In genomic region chr20:62926229-62927127, GRCh38 we compare ENCODE assay signal across 1 cellular context.
A peak's percentile ranks its signal among the peaks of the same experiment; 100 is the strongest.
TF ChIP-seq lines count a peak whose summit lies in the region.

TSS of gene DIDO1 (minus strand) at chr20:62926505.

TF ChIP-seq in Ishikawa, 13 proteins besides CTCF, POLR2A, EP300 and RAD21 (continued from another document):
- TF ChIP-seq, protein P1, sequence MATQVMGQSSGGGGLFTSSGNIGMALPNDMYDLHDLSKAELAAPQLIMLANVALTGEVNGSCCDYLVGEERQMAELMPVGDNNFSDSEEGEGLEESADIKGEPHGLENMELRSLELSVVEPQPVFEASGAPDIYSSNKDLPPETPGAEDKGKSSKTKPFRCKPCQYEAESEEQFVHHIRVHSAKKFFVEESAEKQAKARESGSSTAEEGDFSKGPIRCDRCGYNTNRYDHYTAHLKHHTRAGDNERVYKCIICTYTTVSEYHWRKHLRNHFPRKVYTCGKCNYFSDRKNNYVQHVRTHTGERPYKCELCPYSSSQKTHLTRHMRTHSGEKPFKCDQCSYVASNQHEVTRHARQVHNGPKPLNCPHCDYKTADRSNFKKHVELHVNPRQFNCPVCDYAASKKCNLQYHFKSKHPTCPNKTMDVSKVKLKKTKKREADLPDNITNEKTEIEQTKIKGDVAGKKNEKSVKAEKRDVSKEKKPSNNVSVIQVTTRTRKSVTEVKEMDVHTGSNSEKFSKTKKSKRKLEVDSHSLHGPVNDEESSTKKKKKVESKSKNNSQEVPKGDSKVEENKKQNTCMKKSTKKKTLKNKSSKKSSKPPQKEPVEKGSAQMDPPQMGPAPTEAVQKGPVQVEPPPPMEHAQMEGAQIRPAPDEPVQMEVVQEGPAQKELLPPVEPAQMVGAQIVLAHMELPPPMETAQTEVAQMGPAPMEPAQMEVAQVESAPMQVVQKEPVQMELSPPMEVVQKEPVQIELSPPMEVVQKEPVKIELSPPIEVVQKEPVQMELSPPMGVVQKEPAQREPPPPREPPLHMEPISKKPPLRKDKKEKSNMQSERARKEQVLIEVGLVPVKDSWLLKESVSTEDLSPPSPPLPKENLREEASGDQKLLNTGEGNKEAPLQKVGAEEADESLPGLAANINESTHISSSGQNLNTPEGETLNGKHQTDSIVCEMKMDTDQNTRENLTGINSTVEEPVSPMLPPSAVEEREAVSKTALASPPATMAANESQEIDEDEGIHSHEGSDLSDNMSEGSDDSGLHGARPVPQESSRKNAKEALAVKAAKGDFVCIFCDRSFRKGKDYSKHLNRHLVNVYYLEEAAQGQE (IDR thresholded peaks at IDR 0.05; ENCODE audit: low read depth): no peak
- no peak for TF ChIP-seq CREB1 (IDR thresholded peaks at IDR 0.05; ENCODE audit: low read depth)
- TF ChIP-seq ZBTB7A (IDR thresholded peaks at IDR 0.05; ENCODE audit: low read depth): no peak
- peak; percentile 77 for TF ChIP-seq EGR1 (IDR thresholded peaks at IDR 0.05)
